Comparison of ENCODE assay signal across 13 cellular contexts in genomic region chr22:36289406-36289870, GRCh38. TPM values are rescaled to one million over a fixed set of nuclear protein-coding genes. Genes with fewer than 3 reads are reported as not detected.
DNase-seq lines count a peak whose midpoint lies in the region; ATAC-seq and TF ChIP-seq lines count a peak whose summit lies in the region.
"Had no signal": no experiment of that assay in that cellular context is flagged by ENCODE, and none has a peak within 500 bp of the region (broad histone marks: within the 10 kb centered on the region; RNA-seq: fewer than 3 reads in every experiment).

No MANE protein-coding gene starts in this region.

- DNase-seq in CD4-positive, CD25-positive, alpha-beta regulatory T cell = no peak
- DNase-seq in CD8-positive, alpha-beta memory T cell = no peak
- no peak for DNase-seq in mesothelial cell of epicardium (ENCODE audit: low spot score in 2 of 2, unreplicated experiment in 2 of 2)
- DNase-seq in effector CD4-positive, alpha-beta T cell = no peak
- no peak for DNase-seq in COR-L47 (lab: John Stamatoyannopoulos, UW)
- DNase-seq in NCI-H146 (lab: John Stamatoyannopoulos, UW) = no peak
- DNase-seq in erythroblast (lab: John Stamatoyannopoulos, UW) = no peak
- DNase-seq: hippocampal formation, NCI-H510A treated with DMSO at 0.1 percent for 48 hours had no signal

- H3K9me3 Mint-ChIP-seq in CD4-positive, CD25-positive, alpha-beta regulatory T cell = peaks cover 0 to 5% (median 0%) of the 10 kb centered on the region in 7 donors
- H3K9me3 Mint-ChIP-seq in CD8-positive, alpha-beta memory T cell = peaks cover 0 to 4% (median 0%) of the 10 kb centered on the region in 5 donors
- H3K9me3 Mint-ChIP-seq in activated naive CD8-positive, alpha-beta T cell (ENCODE audit: low read depth) = no peaks in the 10 kb centered on the region
- peaks cover 5% of the 10 kb centered on the region for H3K9me3 Mint-ChIP-seq in mesothelial cell of epicardium
- H3K9me3 Mint-ChIP-seq: neural crest cell had no signal

- H3K4me3 Mint-ChIP-seq in CD4-positive, CD25-positive, alpha-beta regulatory T cell = peak overlapping the region; percentile 58 to 78 (median 72)
- H3K4me3 Mint-ChIP-seq in CD8-positive, alpha-beta memory T cell = peak overlapping the region; percentile 38 to 86 (median 71)
- H3K4me3 Mint-ChIP-seq in activated naive CD8-positive, alpha-beta T cell = peak overlapping the region; percentile 73
- no peak overlapping the region for H3K4me3 Mint-ChIP-seq in mesothelial cell of epicardium
- H3K4me3 Mint-ChIP-seq: GM23338, neural crest cell had no signal

- no peaks in the 10 kb centered on the region for H3K9me3 ChIP-seq in CD4-positive, CD25-positive, alpha-beta regulatory T cell (ENCODE audit: control insufficient read depth in 2 of 2, low read length in 2 of 2)
- no peaks in the 10 kb centered on the region for H3K9me3 ChIP-seq in CD8-positive, alpha-beta memory T cell (ENCODE audit: low read length)
- H3K9me3 ChIP-seq: Peyer's patch had no signal

- ATAC-seq in CD4-positive, CD25-positive, alpha-beta regulatory T cell (ENCODE audit: low read depth in 2 of 2) = no peak
- ATAC-seq: GM23338 had no signal

- no peak for TF ChIP-seq CTCF in mesothelial cell of epicardium (IDR thresholded peaks at IDR 0.05; ENCODE audit: unreplicated experiment)

- peak overlapping the region; percentile 55 for H3K27ac ChIP-seq in CD4-positive, CD25-positive, alpha-beta regulatory T cell (ENCODE audit: insufficient read depth, low read length, poor library complexity, severe bottlenecking)
- H3K27ac ChIP-seq in CD8-positive, alpha-beta memory T cell (ENCODE audit: low read depth, low read length) = no peak overlapping the region
- H3K27ac ChIP-seq: Peyer's patch had no signal

- H3K27me3 ChIP-seq in CD4-positive, CD25-positive, alpha-beta regulatory T cell (ENCODE audit: control insufficient read depth, insufficient read depth, low read length) = no peaks in the 10 kb centered on the region
- H3K27me3 ChIP-seq in CD8-positive, alpha-beta memory T cell (ENCODE audit: insufficient read depth, low read length, poor library complexity, severe bottlenecking) = no peaks in the 10 kb centered on the region
- H3K27me3 ChIP-seq: Peyer's patch had no signal

- H3K36me3 ChIP-seq in CD4-positive, CD25-positive, alpha-beta regulatory T cell (ENCODE audit: control insufficient read depth, insufficient read depth, low read length) = peaks cover 83% of the 10 kb centered on the region
- peaks cover 77% of the 10 kb centered on the region for H3K36me3 ChIP-seq in CD8-positive, alpha-beta memory T cell (ENCODE audit: insufficient read depth, low read length)

- H3K36me3 Mint-ChIP-seq in CD4-positive, CD25-positive, alpha-beta regulatory T cell = peaks cover 41% of the 10 kb centered on the region
- peaks cover 23 to 89% (median 35%) of the 10 kb centered on the region in 3 donors for H3K36me3 Mint-ChIP-seq in CD8-positive, alpha-beta memory T cell
- peaks cover 12% of the 10 kb centered on the region for H3K36me3 Mint-ChIP-seq in activated naive CD8-positive, alpha-beta T cell
- peaks cover 55% of the 10 kb centered on the region for H3K36me3 Mint-ChIP-seq in mesothelial cell of epicardium

- peaks cover 0 to 43% (median 20%) of the 10 kb centered on the region in 4 donors for H3K4me1 Mint-ChIP-seq in CD4-positive, CD25-positive, alpha-beta regulatory T cell
- H3K4me1 Mint-ChIP-seq in CD8-positive, alpha-beta memory T cell = peaks cover 53 to 70% (median 61%) of the 10 kb centered on the region in 3 donors
- peaks cover 57% of the 10 kb centered on the region for H3K4me1 Mint-ChIP-seq in activated naive CD8-positive, alpha-beta T cell (ENCODE audit: low read depth)
- H3K4me1 Mint-ChIP-seq in mesothelial cell of epicardium = no peaks in the 10 kb centered on the region
- H3K4me1 Mint-ChIP-seq: neural crest cell had no signal

- H3K27me3 Mint-ChIP-seq in CD4-positive, CD25-positive, alpha-beta regulatory T cell = peaks cover 11% of the 10 kb centered on the region
- peaks cover 0 to 8% of the 10 kb centered on the region in 2 donors for H3K27me3 Mint-ChIP-seq in CD8-positive, alpha-beta memory T cell
- H3K27me3 Mint-ChIP-seq in activated naive CD8-positive, alpha-beta T cell = no peaks in the 10 kb centered on the region
- no peaks in the 10 kb centered on the region for H3K27me3 Mint-ChIP-seq in mesothelial cell of epicardium (ENCODE audit: low read depth)

- POLR2A ChIA-PET in CD8-positive, alpha-beta memory T cell (lab: Charles Lee) = interaction anchor here (0.6 to 1.1 kb wide), 4 partner anchors 8 to 131 kb away, joined by 3 to 5 read pairs (median 4); no protein-coding TSS in a partner anchor

- H3K27ac Mint-ChIP-seq in CD4-positive, CD25-positive, alpha-beta regulatory T cell = peak overlapping the region; percentile 64 to 92 (median 89)
- peak overlapping the region; percentile 91 to 98 (median 94) for H3K27ac Mint-ChIP-seq in CD8-positive, alpha-beta memory T cell
- peak overlapping the region; percentile 86 for H3K27ac Mint-ChIP-seq in activated naive CD8-positive, alpha-beta T cell
- peak overlapping the region; percentile 14 for H3K27ac Mint-ChIP-seq in mesothelial cell of epicardium
- H3K27ac Mint-ChIP-seq: GM23338 had no signal

- peaks cover 23% of the 10 kb centered on the region for H3K4me1 ChIP-seq in CD4-positive, CD25-positive, alpha-beta regulatory T cell (ENCODE audit: control insufficient read depth, insufficient read depth, low read length, poor library complexity, severe bottlenecking)
- peaks cover 40% of the 10 kb centered on the region for H3K4me1 ChIP-seq in CD8-positive, alpha-beta memory T cell (ENCODE audit: insufficient read depth, low read length)

- no peak for TF ChIP-seq POLR2A in erythroblast (IDR thresholded peaks at IDR 0.05; ENCODE audit: low read length)

- CTCF ChIA-PET in CD8-positive, alpha-beta memory T cell (lab: Charles Lee) = interaction anchor here (1.1 to 2.7 kb wide), 6 partner anchors 12 to 181 kb away, joined by 3 to 11 read pairs (median 4); partner anchors contain the start of gene APOL2

- peak overlapping the region; percentile 38 for H3K4me3 ChIP-seq in CD4-positive, CD25-positive, alpha-beta regulatory T cell (ENCODE audit: low read depth, low read length)
- peak overlapping the region; percentile 23 for H3K4me3 ChIP-seq in CD8-positive, alpha-beta memory T cell (ENCODE audit: low read length)
- H3K4me3 ChIP-seq: GM23338, Peyer's patch had no signal

RNA-seq across cellular contexts. Expression of gene APOL1, which starts 36.5 kb away (rescaled TPM):
- 16.8 TPM for total RNA-seq in CD4-positive, CD25-positive, alpha-beta regulatory T cell
- polyA plus RNA-seq in CD4-positive, CD25-positive, alpha-beta regulatory T cell = 1 to 10 TPM; 6.3 to 8.4 (median 7.2) TPM
- 10 to 100 TPM; 32.8 to 34.3 TPM for total RNA-seq in CD8-positive, alpha-beta memory T cell
- 25.6 TPM for polyA plus RNA-seq in CD8-positive, alpha-beta memory T cell
- 1.7 to 1.9 TPM (median 1.7 TPM) in 3 replicates for total RNA-seq in mesothelial cell of epicardium
- total RNA-seq: GM23338, neural crest cell had no signal

RNA-seq across cellular contexts. Expression of gene APOL2, which starts 50.1 kb away (rescaled TPM):
- 69.7 TPM for total RNA-seq in CD4-positive, CD25-positive, alpha-beta regulatory T cell
- 10 to 100 TPM; 18.8 to 28.6 (median 22.0) TPM for polyA plus RNA-seq in CD4-positive, CD25-positive, alpha-beta regulatory T cell
- total RNA-seq in CD8-positive, alpha-beta memory T cell = 10 to 100 TPM; 59.0 to 62.8 TPM
- 27.1 TPM for polyA plus RNA-seq in CD8-positive, alpha-beta memory T cell
- 55.5 to 59.4 TPM (median 56.1 TPM) in 3 replicates for total RNA-seq in mesothelial cell of epicardium

Comparison
In these comparisons a context has a peak if more than half of its experiments do, and no peak if none do; other contexts are left out.
1. H3K27ac Mint-ChIP-seq: peak in every context shown above with its lines; median percentile 94 in CD8-positive, alpha-beta memory T cell; 89 in CD4-positive, CD25-positive, alpha-beta regulatory T cell; 86 in activated naive CD8-positive, alpha-beta T cell; 14 in mesothelial cell of epicardium.